3 cellular contexts compared by ENCODE assay signal in the genomic region with DNA sequence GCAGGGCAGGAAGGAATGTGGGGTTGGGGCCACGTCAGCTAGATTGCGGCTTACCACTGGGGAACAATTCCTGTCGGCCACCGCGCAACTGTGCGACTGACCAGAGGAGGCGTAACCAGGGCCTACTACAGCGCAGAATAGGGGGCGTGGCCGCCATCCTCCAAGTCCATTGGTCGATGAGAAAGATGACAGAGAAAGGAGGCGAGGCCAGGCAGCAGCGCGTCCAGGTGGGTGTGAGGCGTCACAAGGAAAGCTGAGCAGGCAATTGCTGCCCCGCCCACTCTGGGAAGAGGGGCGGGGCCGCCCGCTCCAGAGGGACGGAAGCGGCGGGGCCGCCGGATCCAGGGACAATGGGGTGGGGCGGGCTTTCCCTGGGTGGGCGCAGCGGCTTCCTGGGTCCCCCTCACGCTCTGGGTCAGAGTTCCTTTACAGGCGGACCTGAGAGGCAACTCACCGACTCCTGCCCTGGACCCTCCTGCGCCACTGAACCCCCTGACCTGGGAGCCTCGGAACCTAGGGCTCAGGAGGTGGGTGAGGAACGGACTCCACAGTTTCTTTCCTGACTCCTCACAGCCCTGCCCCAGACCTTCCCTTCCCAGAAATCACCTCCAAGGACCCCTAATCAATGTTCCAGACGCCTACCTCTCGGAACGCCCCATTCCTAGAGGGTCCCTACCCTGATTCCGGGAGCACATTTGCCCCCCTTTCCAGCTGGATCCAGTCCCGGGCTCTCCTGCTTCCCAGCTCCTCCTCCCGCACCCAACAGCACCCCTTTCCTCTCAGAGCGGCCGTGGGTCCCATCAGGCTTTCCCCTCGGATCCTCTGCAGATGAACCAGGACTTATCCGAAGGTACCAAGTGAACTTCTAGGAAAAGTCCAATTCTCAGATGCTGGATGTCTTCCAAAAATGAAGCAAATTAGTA.
TF ChIP-seq lines count a peak whose summit lies in the region.

No MANE protein-coding gene starts in this region.

TF ChIP-seq in liver, 16 proteins besides CTCF, POLR2A, EP300 and RAD21:
- no peak for TF ChIP-seq HNF4A (conservative IDR thresholded peaks at IDR 0.05)
- TF ChIP-seq, protein P1, sequence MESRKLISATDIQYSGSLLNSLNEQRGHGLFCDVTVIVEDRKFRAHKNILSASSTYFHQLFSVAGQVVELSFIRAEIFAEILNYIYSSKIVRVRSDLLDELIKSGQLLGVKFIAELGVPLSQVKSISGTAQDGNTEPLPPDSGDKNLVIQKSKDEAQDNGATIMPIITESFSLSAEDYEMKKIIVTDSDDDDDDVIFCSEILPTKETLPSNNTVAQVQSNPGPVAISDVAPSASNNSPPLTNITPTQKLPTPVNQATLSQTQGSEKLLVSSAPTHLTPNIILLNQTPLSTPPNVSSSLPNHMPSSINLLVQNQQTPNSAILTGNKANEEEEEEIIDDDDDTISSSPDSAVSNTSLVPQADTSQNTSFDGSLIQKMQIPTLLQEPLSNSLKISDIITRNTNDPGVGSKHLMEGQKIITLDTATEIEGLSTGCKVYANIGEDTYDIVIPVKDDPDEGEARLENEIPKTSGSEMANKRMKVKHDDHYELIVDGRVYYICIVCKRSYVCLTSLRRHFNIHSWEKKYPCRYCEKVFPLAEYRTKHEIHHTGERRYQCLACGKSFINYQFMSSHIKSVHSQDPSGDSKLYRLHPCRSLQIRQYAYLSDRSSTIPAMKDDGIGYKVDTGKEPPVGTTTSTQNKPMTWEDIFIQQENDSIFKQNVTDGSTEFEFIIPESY (IDR thresholded peaks at IDR 0.05), result no peak
- no peak for TF ChIP-seq HNF4G (IDR thresholded peaks at IDR 0.05)
- TF ChIP-seq, protein P2, sequence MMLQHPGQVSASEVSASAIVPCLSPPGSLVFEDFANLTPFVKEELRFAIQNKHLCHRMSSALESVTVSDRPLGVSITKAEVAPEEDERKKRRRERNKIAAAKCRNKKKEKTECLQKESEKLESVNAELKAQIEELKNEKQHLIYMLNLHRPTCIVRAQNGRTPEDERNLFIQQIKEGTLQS (IDR thresholded peaks at IDR 0.05), result no peak
- TF ChIP-seq YY1 (IDR thresholded peaks at IDR 0.05), result no peak
- TF ChIP-seq EGR1 (IDR thresholded peaks at IDR 0.05; ENCODE audit: low read depth in 2 of 2), result no peak
- no peak for TF ChIP-seq SP1 (IDR thresholded peaks at IDR 0.05)
- TF ChIP-seq, protein P3, sequence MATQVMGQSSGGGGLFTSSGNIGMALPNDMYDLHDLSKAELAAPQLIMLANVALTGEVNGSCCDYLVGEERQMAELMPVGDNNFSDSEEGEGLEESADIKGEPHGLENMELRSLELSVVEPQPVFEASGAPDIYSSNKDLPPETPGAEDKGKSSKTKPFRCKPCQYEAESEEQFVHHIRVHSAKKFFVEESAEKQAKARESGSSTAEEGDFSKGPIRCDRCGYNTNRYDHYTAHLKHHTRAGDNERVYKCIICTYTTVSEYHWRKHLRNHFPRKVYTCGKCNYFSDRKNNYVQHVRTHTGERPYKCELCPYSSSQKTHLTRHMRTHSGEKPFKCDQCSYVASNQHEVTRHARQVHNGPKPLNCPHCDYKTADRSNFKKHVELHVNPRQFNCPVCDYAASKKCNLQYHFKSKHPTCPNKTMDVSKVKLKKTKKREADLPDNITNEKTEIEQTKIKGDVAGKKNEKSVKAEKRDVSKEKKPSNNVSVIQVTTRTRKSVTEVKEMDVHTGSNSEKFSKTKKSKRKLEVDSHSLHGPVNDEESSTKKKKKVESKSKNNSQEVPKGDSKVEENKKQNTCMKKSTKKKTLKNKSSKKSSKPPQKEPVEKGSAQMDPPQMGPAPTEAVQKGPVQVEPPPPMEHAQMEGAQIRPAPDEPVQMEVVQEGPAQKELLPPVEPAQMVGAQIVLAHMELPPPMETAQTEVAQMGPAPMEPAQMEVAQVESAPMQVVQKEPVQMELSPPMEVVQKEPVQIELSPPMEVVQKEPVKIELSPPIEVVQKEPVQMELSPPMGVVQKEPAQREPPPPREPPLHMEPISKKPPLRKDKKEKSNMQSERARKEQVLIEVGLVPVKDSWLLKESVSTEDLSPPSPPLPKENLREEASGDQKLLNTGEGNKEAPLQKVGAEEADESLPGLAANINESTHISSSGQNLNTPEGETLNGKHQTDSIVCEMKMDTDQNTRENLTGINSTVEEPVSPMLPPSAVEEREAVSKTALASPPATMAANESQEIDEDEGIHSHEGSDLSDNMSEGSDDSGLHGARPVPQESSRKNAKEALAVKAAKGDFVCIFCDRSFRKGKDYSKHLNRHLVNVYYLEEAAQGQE (IDR thresholded peaks at IDR 0.05), result no peak
- TF ChIP-seq, protein P4, sequence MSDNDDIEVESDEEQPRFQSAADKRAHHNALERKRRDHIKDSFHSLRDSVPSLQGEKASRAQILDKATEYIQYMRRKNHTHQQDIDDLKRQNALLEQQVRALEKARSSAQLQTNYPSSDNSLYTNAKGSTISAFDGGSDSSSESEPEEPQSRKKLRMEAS (IDR thresholded peaks at IDR 0.05), result no peak
- no peak for TF ChIP-seq TAF1 (conservative IDR thresholded peaks at IDR 0.05)
- no peak for TF ChIP-seq RXRA (IDR thresholded peaks at IDR 0.05)
- TF ChIP-seq FOXA2 (IDR thresholded peaks at IDR 0.05), result no peak
- no peak for TF ChIP-seq GABPA (IDR thresholded peaks at IDR 0.05 in 1 of 2, conservative IDR thresholded peaks at IDR 0.05 in 1 of 2)
- TF ChIP-seq NR2F2 (IDR thresholded peaks at IDR 0.05), result no peak
- TF ChIP-seq FOXA1 (IDR thresholded peaks at IDR 0.05), result no peak
- TF ChIP-seq JUND (IDR thresholded peaks at IDR 0.05), result no peak

TF ChIP-seq in HepG2, 621 proteins besides CTCF, POLR2A, EP300 and RAD21:
- TF ChIP-seq KLF12 (CRISPR knock-in tag; IDR thresholded peaks at IDR 0.05; ENCODE audit: borderline replicate concordance) (no peak), RBM39 (IDR thresholded peaks at IDR 0.05; ENCODE audit: low read depth, low read length, poor library complexity, severe bottlenecking) (no peak), SP2 (CRISPR knock-in tag; IDR thresholded peaks at IDR 0.05) (no peak), ZNF570 (CRISPR knock-in tag; IDR thresholded peaks at IDR 0.05; ENCODE audit: borderline replicate concordance) (no peak), KLF13 (CRISPR knock-in tag; IDR thresholded peaks at IDR 0.05) (no peak), SRSF1 (optimal IDR thresholded peaks at IDR 0.05; ENCODE audit: low read depth, low read length) (no peak), MIER3 (CRISPR knock-in tag; IDR thresholded peaks at IDR 0.05; ENCODE audit: borderline replicate concordance) (no peak), FOXJ3 (CRISPR knock-in tag; IDR thresholded peaks at IDR 0.05; ENCODE audit: borderline replicate concordance) (no peak), GTF3A (CRISPR knock-in tag; conservative IDR thresholded peaks at IDR 0.05) (no peak), RARA (CRISPR knock-in tag; IDR thresholded peaks at IDR 0.05) (no peak), ZKSCAN5 (CRISPR knock-in tag; IDR thresholded peaks at IDR 0.05) (no peak), ZNF138 (CRISPR knock-in tag; IDR thresholded peaks at IDR 0.05; ENCODE audit: low read depth) (no peak)
- TF ChIP-seq, protein P5, sequence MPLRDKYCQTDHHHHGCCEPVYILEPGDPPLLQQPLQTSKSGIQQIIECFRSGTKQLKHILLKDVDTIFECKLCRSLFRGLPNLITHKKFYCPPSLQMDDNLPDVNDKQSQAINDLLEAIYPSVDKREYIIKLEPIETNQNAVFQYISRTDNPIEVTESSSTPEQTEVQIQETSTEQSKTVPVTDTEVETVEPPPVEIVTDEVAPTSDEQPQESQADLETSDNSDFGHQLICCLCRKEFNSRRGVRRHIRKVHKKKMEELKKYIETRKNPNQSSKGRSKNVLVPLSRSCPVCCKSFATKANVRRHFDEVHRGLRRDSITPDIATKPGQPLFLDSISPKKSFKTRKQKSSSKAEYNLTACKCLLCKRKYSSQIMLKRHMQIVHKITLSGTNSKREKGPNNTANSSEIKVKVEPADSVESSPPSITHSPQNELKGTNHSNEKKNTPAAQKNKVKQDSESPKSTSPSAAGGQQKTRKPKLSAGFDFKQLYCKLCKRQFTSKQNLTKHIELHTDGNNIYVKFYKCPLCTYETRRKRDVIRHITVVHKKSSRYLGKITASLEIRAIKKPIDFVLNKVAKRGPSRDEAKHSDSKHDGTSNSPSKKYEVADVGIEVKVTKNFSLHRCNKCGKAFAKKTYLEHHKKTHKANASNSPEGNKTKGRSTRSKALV (CRISPR knock-in tag; IDR thresholded peaks at IDR 0.05), result no peak

TF ChIP-seq in WTC11, 78 proteins besides CTCF, POLR2A, EP300 and RAD21 (continues in another document):
- no peak for TF ChIP-seq HMGA2 (CRISPR knock-in tag; IDR thresholded peaks at IDR 0.05)
- TF ChIP-seq, protein P6, sequence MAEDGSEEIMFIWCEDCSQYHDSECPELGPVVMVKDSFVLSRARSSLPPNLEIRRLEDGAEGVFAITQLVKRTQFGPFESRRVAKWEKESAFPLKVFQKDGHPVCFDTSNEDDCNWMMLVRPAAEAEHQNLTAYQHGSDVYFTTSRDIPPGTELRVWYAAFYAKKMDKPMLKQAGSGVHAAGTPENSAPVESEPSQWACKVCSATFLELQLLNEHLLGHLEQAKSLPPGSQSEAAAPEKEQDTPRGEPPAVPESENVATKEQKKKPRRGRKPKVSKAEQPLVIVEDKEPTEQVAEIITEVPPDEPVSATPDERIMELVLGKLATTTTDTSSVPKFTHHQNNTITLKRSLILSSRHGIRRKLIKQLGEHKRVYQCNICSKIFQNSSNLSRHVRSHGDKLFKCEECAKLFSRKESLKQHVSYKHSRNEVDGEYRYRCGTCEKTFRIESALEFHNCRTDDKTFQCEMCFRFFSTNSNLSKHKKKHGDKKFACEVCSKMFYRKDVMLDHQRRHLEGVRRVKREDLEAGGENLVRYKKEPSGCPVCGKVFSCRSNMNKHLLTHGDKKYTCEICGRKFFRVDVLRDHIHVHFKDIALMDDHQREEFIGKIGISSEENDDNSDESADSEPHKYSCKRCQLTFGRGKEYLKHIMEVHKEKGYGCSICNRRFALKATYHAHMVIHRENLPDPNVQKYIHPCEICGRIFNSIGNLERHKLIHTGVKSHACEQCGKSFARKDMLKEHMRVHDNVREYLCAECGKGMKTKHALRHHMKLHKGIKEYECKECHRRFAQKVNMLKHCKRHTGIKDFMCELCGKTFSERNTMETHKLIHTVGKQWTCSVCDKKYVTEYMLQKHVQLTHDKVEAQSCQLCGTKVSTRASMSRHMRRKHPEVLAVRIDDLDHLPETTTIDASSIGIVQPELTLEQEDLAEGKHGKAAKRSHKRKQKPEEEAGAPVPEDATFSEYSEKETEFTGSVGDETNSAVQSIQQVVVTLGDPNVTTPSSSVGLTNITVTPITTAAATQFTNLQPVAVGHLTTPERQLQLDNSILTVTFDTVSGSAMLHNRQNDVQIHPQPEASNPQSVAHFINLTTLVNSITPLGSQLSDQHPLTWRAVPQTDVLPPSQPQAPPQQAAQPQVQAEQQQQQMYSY (CRISPR knock-in tag; IDR thresholded peaks at IDR 0.05), result no peak
- TF ChIP-seq ZNF263 (CRISPR knock-in tag; IDR thresholded peaks at IDR 0.05; ENCODE audit: low read depth), result no peak
- TF ChIP-seq GABPB1 (CRISPR knock-in tag; IDR thresholded peaks at IDR 0.05), result no peak
- TF ChIP-seq NR3C1 (CRISPR knock-in tag; conservative IDR thresholded peaks at IDR 0.05; ENCODE audit: low read depth), result no peak
- TF ChIP-seq, protein P7, sequence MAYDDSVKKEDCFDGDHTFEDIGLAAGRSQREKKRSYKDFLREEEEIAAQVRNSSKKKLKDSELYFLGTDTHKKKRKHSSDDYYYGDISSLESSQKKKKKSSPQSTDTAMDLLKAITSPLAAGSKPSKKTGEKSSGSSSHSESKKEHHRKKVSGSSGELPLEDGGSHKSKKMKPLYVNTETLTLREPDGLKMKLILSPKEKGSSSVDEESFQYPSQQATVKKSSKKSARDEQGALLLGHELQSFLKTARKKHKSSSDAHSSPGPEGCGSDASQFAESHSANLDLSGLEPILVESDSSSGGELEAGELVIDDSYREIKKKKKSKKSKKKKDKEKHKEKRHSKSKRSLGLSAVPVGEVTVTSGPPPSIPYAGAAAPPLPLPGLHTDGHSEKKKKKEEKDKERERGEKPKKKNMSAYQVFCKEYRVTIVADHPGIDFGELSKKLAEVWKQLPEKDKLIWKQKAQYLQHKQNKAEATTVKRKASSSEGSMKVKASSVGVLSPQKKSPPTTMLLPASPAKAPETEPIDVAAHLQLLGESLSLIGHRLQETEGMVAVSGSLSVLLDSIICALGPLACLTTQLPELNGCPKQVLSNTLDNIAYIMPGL (CRISPR knock-in tag; IDR thresholded peaks at IDR 0.05), result no peak
- TF ChIP-seq, protein P8, sequence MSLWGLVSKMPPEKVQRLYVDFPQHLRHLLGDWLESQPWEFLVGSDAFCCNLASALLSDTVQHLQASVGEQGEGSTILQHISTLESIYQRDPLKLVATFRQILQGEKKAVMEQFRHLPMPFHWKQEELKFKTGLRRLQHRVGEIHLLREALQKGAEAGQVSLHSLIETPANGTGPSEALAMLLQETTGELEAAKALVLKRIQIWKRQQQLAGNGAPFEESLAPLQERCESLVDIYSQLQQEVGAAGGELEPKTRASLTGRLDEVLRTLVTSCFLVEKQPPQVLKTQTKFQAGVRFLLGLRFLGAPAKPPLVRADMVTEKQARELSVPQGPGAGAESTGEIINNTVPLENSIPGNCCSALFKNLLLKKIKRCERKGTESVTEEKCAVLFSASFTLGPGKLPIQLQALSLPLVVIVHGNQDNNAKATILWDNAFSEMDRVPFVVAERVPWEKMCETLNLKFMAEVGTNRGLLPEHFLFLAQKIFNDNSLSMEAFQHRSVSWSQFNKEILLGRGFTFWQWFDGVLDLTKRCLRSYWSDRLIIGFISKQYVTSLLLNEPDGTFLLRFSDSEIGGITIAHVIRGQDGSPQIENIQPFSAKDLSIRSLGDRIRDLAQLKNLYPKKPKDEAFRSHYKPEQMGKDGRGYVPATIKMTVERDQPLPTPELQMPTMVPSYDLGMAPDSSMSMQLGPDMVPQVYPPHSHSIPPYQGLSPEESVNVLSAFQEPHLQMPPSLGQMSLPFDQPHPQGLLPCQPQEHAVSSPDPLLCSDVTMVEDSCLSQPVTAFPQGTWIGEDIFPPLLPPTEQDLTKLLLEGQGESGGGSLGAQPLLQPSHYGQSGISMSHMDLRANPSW (CRISPR knock-in tag; conservative IDR thresholded peaks at IDR 0.05; ENCODE audit: low read depth), result no peak
- TF ChIP-seq, protein P9, sequence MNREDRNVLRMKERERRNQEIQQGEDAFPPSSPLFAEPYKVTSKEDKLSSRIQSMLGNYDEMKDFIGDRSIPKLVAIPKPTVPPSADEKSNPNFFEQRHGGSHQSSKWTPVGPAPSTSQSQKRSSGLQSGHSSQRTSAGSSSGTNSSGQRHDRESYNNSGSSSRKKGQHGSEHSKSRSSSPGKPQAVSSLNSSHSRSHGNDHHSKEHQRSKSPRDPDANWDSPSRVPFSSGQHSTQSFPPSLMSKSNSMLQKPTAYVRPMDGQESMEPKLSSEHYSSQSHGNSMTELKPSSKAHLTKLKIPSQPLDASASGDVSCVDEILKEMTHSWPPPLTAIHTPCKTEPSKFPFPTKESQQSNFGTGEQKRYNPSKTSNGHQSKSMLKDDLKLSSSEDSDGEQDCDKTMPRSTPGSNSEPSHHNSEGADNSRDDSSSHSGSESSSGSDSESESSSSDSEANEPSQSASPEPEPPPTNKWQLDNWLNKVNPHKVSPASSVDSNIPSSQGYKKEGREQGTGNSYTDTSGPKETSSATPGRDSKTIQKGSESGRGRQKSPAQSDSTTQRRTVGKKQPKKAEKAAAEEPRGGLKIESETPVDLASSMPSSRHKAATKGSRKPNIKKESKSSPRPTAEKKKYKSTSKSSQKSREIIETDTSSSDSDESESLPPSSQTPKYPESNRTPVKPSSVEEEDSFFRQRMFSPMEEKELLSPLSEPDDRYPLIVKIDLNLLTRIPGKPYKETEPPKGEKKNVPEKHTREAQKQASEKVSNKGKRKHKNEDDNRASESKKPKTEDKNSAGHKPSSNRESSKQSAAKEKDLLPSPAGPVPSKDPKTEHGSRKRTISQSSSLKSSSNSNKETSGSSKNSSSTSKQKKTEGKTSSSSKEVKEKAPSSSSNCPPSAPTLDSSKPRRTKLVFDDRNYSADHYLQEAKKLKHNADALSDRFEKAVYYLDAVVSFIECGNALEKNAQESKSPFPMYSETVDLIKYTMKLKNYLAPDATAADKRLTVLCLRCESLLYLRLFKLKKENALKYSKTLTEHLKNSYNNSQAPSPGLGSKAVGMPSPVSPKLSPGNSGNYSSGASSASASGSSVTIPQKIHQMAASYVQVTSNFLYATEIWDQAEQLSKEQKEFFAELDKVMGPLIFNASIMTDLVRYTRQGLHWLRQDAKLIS (CRISPR knock-in tag; IDR thresholded peaks at IDR 0.05; ENCODE audit: borderline replicate concordance), result no peak
- no peak for TF ChIP-seq ZNF416 (CRISPR knock-in tag; IDR thresholded peaks at IDR 0.05)
